In the genomic region with DNA sequence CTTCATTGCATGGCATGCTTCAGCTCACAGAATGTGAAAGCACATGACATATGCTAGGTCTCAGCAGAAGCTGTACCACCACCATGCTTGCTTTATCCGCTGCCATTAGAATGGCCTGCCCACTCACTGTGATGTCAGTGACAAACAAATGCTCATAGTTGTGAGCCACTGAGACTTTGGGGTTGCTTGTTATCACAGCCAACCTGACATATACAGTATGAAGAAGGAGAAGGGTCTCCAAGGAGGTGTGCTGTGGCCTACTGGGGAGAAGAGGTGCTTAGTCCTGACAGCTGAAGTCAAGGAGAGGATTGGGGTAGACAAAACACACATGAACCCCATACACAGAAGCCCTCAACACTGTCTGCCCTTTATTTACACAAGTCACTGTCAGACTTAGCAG, we compare ENCODE assay signal across 30 cellular contexts. TPM values are rescaled to one million over a fixed set of nuclear protein-coding genes. Genes with fewer than 3 reads are reported as not detected.
"Had no signal": no experiment of that assay in that cellular context is flagged by ENCODE, and none has a peak within 500 bp of the region (broad histone marks: within the 10 kb centered on the region; RNA-seq: fewer than 3 reads in every experiment).

No MANE protein-coding gene starts in this region.

- DNase-seq: activated CD4-positive, alpha-beta memory T cell treated with anti-CD3 and anti-CD28 coated beads, Interleukin-2, amount 10 ng/mL, durations not matched to agents 7 days and 5 days; activated CD4-positive, alpha-beta T cell treated with anti-CD3 and anti-CD28 coated beads for 36 hours; activated CD4-positive, alpha-beta T cell treated with anti-CD3 and anti-CD28 coated beads, Interleukin-2, amount 10 ng/mL, durations not matched to agents 7 days and 5 days; activated CD4-positive, alpha-beta T cell treated with anti-CD3 and anti-CD28 coated beads, Interleukin-2, amount 50 U/mL, for 4 hours; activated CD4-positive, CD25-positive, alpha-beta regulatory T cell; activated CD4-positive, CD25-positive, alpha-beta regulatory T cell treated with anti-CD3 and anti-CD28 coated beads, Interleukin-2, amount 50 U/mL, for 72 hours; activated CD8-positive, alpha-beta memory T cell treated with anti-CD3 and anti-CD28 coated beads, Interleukin-2, amount 50 U/mL, for 48 hours; activated gamma-delta T cell treated with Interleukin-2 at 50 U/mL for 16 hours; activated naive CD4-positive, alpha-beta T cell treated with anti-CD3 and anti-CD28 coated beads, Interleukin-2, amount 50 U/mL, for 16 hours; activated naive CD4-positive, alpha-beta T cell treated with Interleukin-2 at 50 U/mL for 16 hours; activated T-cell treated with anti-CD3 and anti-CD28 coated beads for 4 hours; activated T-cell treated with anti-CD3 and anti-CD28 coated beads, Interleukin-2, amount 50 U/mL, for 4 hours; amniotic stem cell; brain microvascular endothelial cell; dorsolateral prefrontal cortex; effector memory CD4-positive, alpha-beta T cell; endodermal cell; foreskin fibroblast; T-helper 2 cell had no signal

- H3K4me1 Mint-ChIP-seq: activated CD4-positive, alpha-beta memory T cell treated with anti-CD3 and anti-CD28 coated beads, Interleukin-2, amount 10 ng/mL, durations not matched to agents 7 days and 5 days; activated CD4-positive, alpha-beta T cell treated with anti-CD3 and anti-CD28 coated beads for 36 hours; activated CD4-positive, alpha-beta T cell treated with anti-CD3 and anti-CD28 coated beads, Interleukin-2, amount 10 ng/mL, durations not matched to agents 7 days and 5 days; central memory CD8-positive, alpha-beta T cell; endodermal cell had no signal

- FAIRE-seq: astrocyte, bronchial epithelial cell, frontal cortex had no signal

- H3K27me3 ChIP-seq: brain microvascular endothelial cell had no signal

- ATAC-seq: activated CD4-positive, alpha-beta T cell treated with anti-CD3 and anti-CD28 coated beads for 36 hours; activated T-cell treated with anti-CD3 and anti-CD28 coated beads, Interleukin-2, amount 50 U/mL, for 4 hours; esophagus mucosa had no signal

- H3K36me3 Mint-ChIP-seq: activated naive CD8-positive, alpha-beta T cell had no signal

- H3K27me3 Mint-ChIP-seq: activated CD4-positive, alpha-beta memory T cell treated with anti-CD3 and anti-CD28 coated beads, Interleukin-2, amount 10 ng/mL, durations not matched to agents 7 days and 5 days; activated naive CD8-positive, alpha-beta T cell; central memory CD8-positive, alpha-beta T cell; dendritic cell treated with granulocyte-macrophage colony-stimulating factor and Interleukin-4, amounts not matched to agents 40 ng/mL and 50 ng/mL, for 4 days had no signal

- H3K27ac Mint-ChIP-seq: activated CD4-positive, alpha-beta memory T cell treated with anti-CD3 and anti-CD28 coated beads, Interleukin-2, amount 10 ng/mL, durations not matched to agents 7 days and 5 days; activated CD4-positive, alpha-beta T cell treated with anti-CD3 and anti-CD28 coated beads for 36 hours; activated CD4-positive, alpha-beta T cell treated with anti-CD3 and anti-CD28 coated beads, Interleukin-2, amount 10 ng/mL, durations not matched to agents 7 days and 5 days; activated naive CD8-positive, alpha-beta T cell; activated T-helper 1 cell treated with anti-CD3 and anti-CD28 coated beads, Interleukin-12 subunit alpha, Interleukin-12 subunit beta, Interleukin-2, Interleukin-4 antibody, amounts not matched to agents 30 ng/mL and 10 ng/mL and 1 ng/mL, durations not matched to agents 14 hours and 24 hours and 36 hours; activated T-helper 2 cell treated with anti-CD3 and anti-CD28 coated beads, Interferon-gamma antibody, Interleukin-2, Interleukin-4, amounts not matched to agents 10 μg/mL and 5 μg/mL and 100 μg/mL, durations not matched to agents 14 hours and 24 hours and 36 hours; dendritic cell treated with granulocyte-macrophage colony-stimulating factor and Interleukin-4, amounts not matched to agents 40 ng/mL and 50 ng/mL, for 4 days; endodermal cell had no signal

- H3K27ac ChIP-seq: brain microvascular endothelial cell, coronary artery, dorsolateral prefrontal cortex had no signal

- H3K9me3 Mint-ChIP-seq: activated CD4-positive, alpha-beta memory T cell treated with anti-CD3 and anti-CD28 coated beads, Interleukin-2, amount 10 ng/mL, durations not matched to agents 7 days and 5 days; activated CD4-positive, alpha-beta T cell treated with anti-CD3 and anti-CD28 coated beads, Interleukin-2, amount 10 ng/mL, durations not matched to agents 7 days and 5 days; activated T-cell treated with anti-CD3 and anti-CD28 coated beads, Interleukin-2, amount 50 U/mL, for 4 hours; activated T-helper 1 cell treated with anti-CD3 and anti-CD28 coated beads, Interleukin-12 subunit alpha, Interleukin-12 subunit beta, Interleukin-2, Interleukin-4 antibody, amounts not matched to agents 30 ng/mL and 10 ng/mL and 1 ng/mL, durations not matched to agents 14 hours and 24 hours and 36 hours; activated T-helper 2 cell treated with anti-CD3 and anti-CD28 coated beads, Interferon-gamma antibody, Interleukin-2, Interleukin-4, amounts not matched to agents 10 μg/mL and 5 μg/mL and 100 μg/mL, durations not matched to agents 14 hours and 24 hours and 36 hours; central memory CD8-positive, alpha-beta T cell; dendritic cell treated with granulocyte-macrophage colony-stimulating factor and Interleukin-4, amounts not matched to agents 40 ng/mL and 50 ng/mL, for 4 days; endodermal cell had no signal

- H3K4me3 Mint-ChIP-seq: activated CD4-positive, alpha-beta memory T cell treated with anti-CD3 and anti-CD28 coated beads, Interleukin-2, amount 10 ng/mL, durations not matched to agents 7 days and 5 days; activated CD4-positive, alpha-beta T cell treated with anti-CD3 and anti-CD28 coated beads for 36 hours; activated CD4-positive, alpha-beta T cell treated with anti-CD3 and anti-CD28 coated beads, Interleukin-2, amount 10 ng/mL, durations not matched to agents 7 days and 5 days; activated naive CD8-positive, alpha-beta T cell; activated T-cell treated with anti-CD3 and anti-CD28 coated beads, Interleukin-2, amount 50 U/mL, for 4 hours; activated T-helper 1 cell treated with anti-CD3 and anti-CD28 coated beads, Interleukin-12 subunit alpha, Interleukin-12 subunit beta, Interleukin-2, Interleukin-4 antibody, amounts not matched to agents 30 ng/mL and 10 ng/mL and 1 ng/mL, durations not matched to agents 14 hours and 24 hours and 36 hours; central memory CD8-positive, alpha-beta T cell; dendritic cell treated with granulocyte-macrophage colony-stimulating factor and Interleukin-4, amounts not matched to agents 40 ng/mL and 50 ng/mL, for 4 days; endodermal cell had no signal

- H3K36me3 ChIP-seq: brain microvascular endothelial cell had no signal

- H3K4me3 ChIP-seq: coronary artery, dorsolateral prefrontal cortex had no signal

RNA-seq across cellular contexts. Expression of a gene that starts 19.5 kb away (rescaled TPM):
- total RNA-seq: epithelial cell of proximal tubule had no signal
